ENCODE assay signal across 9 cellular contexts in genomic region chr5:65066385-65066784, GRCh38.
DNase-seq lines count a peak whose midpoint lies in the region; ATAC-seq, FAIRE-seq and TF ChIP-seq lines count a peak whose summit lies in the region.
"Had no signal": no experiment of that assay in that cellular context is flagged by ENCODE, and none has a peak within 500 bp of the region (broad histone marks: within the 10 kb centered on the region; RNA-seq: fewer than 3 reads in every experiment).

No MANE protein-coding gene starts in this region.

- peak; percentile 70 for FAIRE-seq in GM12892 (lab: Jason Lieb, UNC)

- ATAC-seq in GM21528 (IDR thresholded peaks at IDR 0.05; ENCODE audit: low FRiP score, unreplicated experiment): peak; percentile 76
- ATAC-seq in HG03442 (IDR thresholded peaks at IDR 0.05; ENCODE audit: unreplicated experiment): peak; percentile 71
- ATAC-seq: activated CD4-positive, alpha-beta T cell treated with anti-CD3 and anti-CD28 coated beads for 36 hours had no signal

- no peak for DNase-seq in GM12892 (ENCODE audit: insufficient read length)
- peak; percentile 25 for DNase-seq in fibroblast of peridontal ligament (ENCODE audit: extremely low read depth)
- no peak for DNase-seq in retina
- no peak for DNase-seq in cerebellum (ENCODE audit: low spot score)
- no peak for DNase-seq in dedifferentiated amniotic fluid mesenchymal stem cell (ENCODE audit: extremely low spot score)
- DNase-seq in activated CD4-positive, CD25-positive, alpha-beta regulatory T cell (lab: John Stamatoyannopoulos, UW): no peak
- DNase-seq: activated CD4-positive, alpha-beta T cell treated with anti-CD3 and anti-CD28 coated beads for 36 hours had no signal

- no peak for TF ChIP-seq POLR2A in GM12892 (IDR thresholded peaks at IDR 0.05; ENCODE audit: low read depth, low read length)
